Comparison of ENCODE assay signal across 8 cellular contexts in genomic region chr2:43995733-43996533, GRCh38. TPM values are rescaled to one million over a fixed set of nuclear protein-coding genes. Genes with fewer than 3 reads are reported as not detected.
DNase-seq lines count a peak whose midpoint lies in the region; ATAC-seq and TF ChIP-seq lines count a peak whose summit lies in the region.

TSS of gene LRPPRC (minus strand) at chr2:43995989. CDS start at chr2:43995947, 42 bp downstream.

- peak within 1 kb of the TSS; percentile 86 for H3K4me2 ChIP-seq in mammary epithelial cell (ENCODE audit: insufficient read depth, low read depth, low read length)

- peaks cover 49% of the 10 kb centered on the region for H3K79me2 ChIP-seq in ACC112 (ENCODE audit: control insufficient read depth, insufficient read depth, low read length, unreplicated experiment)
- H3K79me2 ChIP-seq in mammary epithelial cell (ENCODE audit: insufficient read depth, low read length), result peaks cover 49% of the 10 kb centered on the region

- H3K4me3 ChIP-seq in ACC112 (ENCODE audit: low read depth, low read length), result peak within 1 kb of the TSS; percentile 100
- peak within 1 kb of the TSS; percentile 99 for H3K4me3 ChIP-seq in WERI-Rb-1 (ENCODE audit: low read depth, low read length)
- peak within 1 kb of the TSS; percentile 88 to 99 (median 93) for H3K4me3 ChIP-seq in mammary epithelial cell (replicated peaks in 1 of 3; ENCODE audit: insufficient read depth in 1 of 3, low read depth in 2 of 3, low read length in 3 of 3)
- H3K4me3 ChIP-seq in iPS-18c (ENCODE audit: insufficient read depth, low read depth, low read length), result peak within 1 kb of the TSS; percentile 93
- peak within 1 kb of the TSS; percentile 99 for H3K4me3 ChIP-seq in skeletal muscle tissue (ENCODE audit: low read length in 3 of 3)

- peaks cover 3% of the 10 kb centered on the region for H4K20me1 ChIP-seq in mammary epithelial cell (ENCODE audit: insufficient read depth, low read length)

- WGBS in mammary epithelial cell (ENCODE audit: low coverage, missing lambda C conversion rate), result 2% methylated on average over 20 of the region's 64 CpGs

- H3K4me1 ChIP-seq in ACC112 (ENCODE audit: control insufficient read depth, insufficient read depth, low read length, unreplicated experiment) (peaks cover 17% of the 10 kb centered on the region), mammary epithelial cell (ENCODE audit: insufficient read depth, low read length) (peaks cover 16% of the 10 kb centered on the region), skeletal muscle tissue (ENCODE audit: control insufficient read depth in 3 of 3, insufficient read depth in 3 of 3, low read length in 3 of 3) (peaks cover 14 to 33% (median 18%) of the 10 kb centered on the region in 3 donors)

- H3K9me3 ChIP-seq in WERI-Rb-1 (ENCODE audit: severe bottlenecking) (no peaks in the 10 kb centered on the region), mammary epithelial cell (replicated peaks; ENCODE audit: insufficient read depth, low read length) (no peaks in the 10 kb centered on the region), iPS-18c (ENCODE audit: control insufficient read depth, insufficient read depth, low read length) (no peaks in the 10 kb centered on the region), skeletal muscle tissue (ENCODE audit: control insufficient read depth in 3 of 3, low read length in 3 of 3) (no peaks in the 10 kb centered on the region)

- TF ChIP-seq CTCF in WERI-Rb-1 (IDR thresholded peaks at IDR 0.05; ENCODE audit: low read depth, low read length) (no peak), mammary epithelial cell (conservative IDR thresholded peaks at IDR 0.05 in 1 of 2, IDR thresholded peaks at IDR 0.05 in 1 of 2; ENCODE audit: extremely low read depth in 1 of 2, insufficient read depth in 1 of 2, low read depth in 1 of 2, low read length in 2 of 2) (no peak)

- intact Hi-C loops in mammary epithelial cell (cut with micrococcal nuclease), result no loop called here

- H3K27ac ChIP-seq in ACC112 (ENCODE audit: low read depth, low read length), result peak within 1 kb of the TSS; percentile 76
- H3K27ac ChIP-seq in WERI-Rb-1, result peak within 1 kb of the TSS; percentile 96
- peak within 1 kb of the TSS; percentile 74 for H3K27ac ChIP-seq in mammary epithelial cell (ENCODE audit: insufficient read depth, low read depth, low read length)
- H3K27ac ChIP-seq in skeletal muscle tissue (ENCODE audit: low read depth, low read length), result peak within 1 kb of the TSS; percentile 86

- peak; percentile 90 for ATAC-seq in GM18870 (IDR thresholded peaks at IDR 0.05; ENCODE audit: unreplicated experiment)
- ATAC-seq in HG03135 (IDR thresholded peaks at IDR 0.05; ENCODE audit: unreplicated experiment), result peak; percentile 88

- H3K9ac ChIP-seq in mammary epithelial cell (ENCODE audit: insufficient read depth, low read length) (peak within 1 kb of the TSS; percentile 80), skeletal muscle tissue (ENCODE audit: low read depth in 1 of 3, low read length in 3 of 3) (peak within 1 kb of the TSS; percentile 93 to 99 (median 97))

- H3K36me3 ChIP-seq in ACC112 (ENCODE audit: insufficient read depth, low read length) (peaks cover 24% of the 10 kb centered on the region), WERI-Rb-1 (peaks cover 45% of the 10 kb centered on the region), mammary epithelial cell (ENCODE audit: insufficient read depth, low read length) (peaks cover 17% of the 10 kb centered on the region), skeletal muscle tissue (ENCODE audit: control insufficient read depth in 3 of 3, insufficient read depth in 3 of 3, low read length in 3 of 3) (peaks cover 8 to 10% (median 10%) of the 10 kb centered on the region in 3 donors)

- CTCF ChIA-PET in mammary epithelial cell (lab: Charles Lee; ENCODE audit: low non-redundant PET), result no interaction called here

- in situ Hi-C loops in mammary epithelial cell (cut with MboI; ENCODE audit: low sequenced_read_pairs in 2 of 2), result no loop called here

- H2AFZ ChIP-seq in ACC112 (ENCODE audit: low read length, unreplicated experiment) (peak within 1 kb of the TSS; percentile 91), mammary epithelial cell (ENCODE audit: low read depth, low read length) (peak within 1 kb of the TSS; percentile 97)

- dilution Hi-C loops in mammary epithelial cell (cut with HindIII; ENCODE audit: low sequenced_read_pairs), result no loop called here

- DNase-seq in NCI-H2227 (lab: John Stamatoyannopoulos, UW; ENCODE audit: unreplicated experiment) (peak; percentile 97), WERI-Rb-1 (peak; percentile 97), mammary epithelial cell (peak; percentile 93)

- peaks cover under 1% of the 10 kb centered on the region; the same call in 1 of the 2 replicates for H3K27me3 ChIP-seq in ACC112 (ENCODE audit: insufficient read depth, low read length)
- H3K27me3 ChIP-seq in WERI-Rb-1 (ENCODE audit: insufficient read depth, low read depth, severe bottlenecking), result no peaks in the 10 kb centered on the region
- H3K27me3 ChIP-seq in mammary epithelial cell (ENCODE audit: insufficient read depth, low read length), result no peaks in the 10 kb centered on the region
- no peaks in the 10 kb centered on the region for H3K27me3 ChIP-seq in skeletal muscle tissue (ENCODE audit: control insufficient read depth in 3 of 3, insufficient read depth in 3 of 3, low read length in 3 of 3)

- no TSS peak for BruUV-seq in mammary epithelial cell (replicated peaks; lab: Mats Ljungman, UMichigan)

RNA-seq across cellular contexts. Expression of gene LRPPRC, which starts in this region (rescaled TPM):
- total RNA-seq in mammary epithelial cell, result 100 to 1,000 TPM in 1 of 2 donors, 10 to 100 TPM in 1; 71.3 to 105 TPM
- polyA plus RNA-seq in mammary epithelial cell, result 34.0 TPM
- 168 TPM for polyA minus RNA-seq in mammary epithelial cell
- 77.8 TPM for total RNA-seq in skeletal muscle tissue

Comparison
In these comparisons a context has a peak if more than half of its experiments do, and no peak if none do; other contexts are left out.
1. Peak in every context shown above with its lines: DNase-seq, ATAC-seq, H3K4me3 ChIP-seq and H3K27ac ChIP-seq.